In the genomic region with DNA sequence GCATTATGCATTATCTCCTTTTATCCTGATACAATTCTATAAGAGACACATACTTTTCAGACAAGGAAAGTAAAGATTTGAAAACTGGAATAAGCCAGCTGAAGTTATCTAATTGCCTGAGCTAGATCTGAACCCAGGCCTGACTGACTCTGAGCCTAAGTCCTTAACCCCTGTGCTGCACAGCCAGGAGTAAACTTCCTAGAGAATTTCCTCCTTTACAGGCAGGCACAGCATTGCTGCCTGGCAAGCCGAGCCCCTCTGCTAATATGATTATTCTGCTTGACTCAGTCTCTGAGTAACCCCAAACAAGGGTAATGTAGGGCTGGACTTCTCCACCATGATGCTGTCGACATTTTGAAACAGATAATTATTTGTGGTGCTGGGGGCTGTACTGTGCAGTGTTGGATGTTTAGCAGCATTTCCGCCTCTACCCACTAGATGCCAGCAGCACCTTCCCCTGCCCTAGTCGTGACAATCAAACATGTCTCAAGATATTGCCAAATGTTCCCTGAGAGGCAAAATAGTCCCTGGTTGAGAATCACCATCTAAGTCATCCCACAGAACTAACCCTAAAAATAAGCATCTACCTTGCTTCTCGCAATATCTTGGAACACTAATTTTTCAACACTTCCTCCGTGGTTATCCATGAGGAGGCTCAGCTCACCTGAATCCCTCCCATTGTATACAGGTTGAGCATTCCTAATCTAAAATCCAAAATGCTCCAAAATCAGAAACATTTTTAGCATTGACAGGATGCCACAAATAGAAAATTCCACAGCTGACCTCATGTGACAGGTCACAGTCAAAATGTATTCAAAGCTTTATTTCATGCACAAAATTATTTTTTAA, we compare ENCODE assay signal across 8 cellular contexts.
DNase-seq lines count a peak whose midpoint lies in the region; ATAC-seq and TF ChIP-seq lines count a peak whose summit lies in the region.

No MANE protein-coding gene starts in this region.

- no peaks in the 10 kb centered on the region for H3K4me1 Mint-ChIP-seq in activated T-cell treated with anti-CD3 and anti-CD28 coated beads, Interleukin-2, amount 50 U/mL, for 24 hours (ENCODE audit: low read depth)

- peaks cover 16% of the 10 kb centered on the region for H3K27me3 Mint-ChIP-seq in activated T-cell treated with anti-CD3 and anti-CD28 coated beads, Interleukin-2, amount 50 U/mL, for 24 hours

- peak; percentile 79 for ATAC-seq in GM21786 (IDR thresholded peaks at IDR 0.05; ENCODE audit: unreplicated experiment)
- ATAC-seq in GM18505 (IDR thresholded peaks at IDR 0.05; ENCODE audit: unreplicated experiment): no peak
- no peak for ATAC-seq in HG03108 (IDR thresholded peaks at IDR 0.05; ENCODE audit: unreplicated experiment)

- no peak overlapping the region for H3K4me3 Mint-ChIP-seq in activated T-cell treated with anti-CD3 and anti-CD28 coated beads, Interleukin-2, amount 50 U/mL, for 24 hours

- H3K36me3 Mint-ChIP-seq in activated T-cell treated with anti-CD3 and anti-CD28 coated beads, Interleukin-2, amount 50 U/mL, for 24 hours (ENCODE audit: low read depth): no peaks in the 10 kb centered on the region

- DNase-seq in DMS153 treated with DMSO at 0.1 percent for 48 hours (lab: John Stamatoyannopoulos, UW; ENCODE audit: unreplicated experiment) (peak; percentile 46), NCI-H2196 (lab: John Stamatoyannopoulos, UW; ENCODE audit: unreplicated experiment) (peak; percentile 32), foreskin melanocyte (peak; percentile 41), pons (ENCODE audit: low spot score) (peak; percentile 78)
- peak; percentile 40 for DNase-seq in activated T-cell treated with anti-CD3 and anti-CD28 coated beads, Interleukin-2, amount 50 U/mL, for 24 hours

- no peaks in the 10 kb centered on the region for H3K9me3 Mint-ChIP-seq in activated T-cell treated with anti-CD3 and anti-CD28 coated beads, Interleukin-2, amount 50 U/mL, for 24 hours

- no peak overlapping the region for H3K27ac Mint-ChIP-seq in activated T-cell treated with anti-CD3 and anti-CD28 coated beads, Interleukin-2, amount 50 U/mL, for 24 hours

- no peak for TF ChIP-seq POLR2A in GM18505 (IDR thresholded peaks at IDR 0.05; ENCODE audit: borderline replicate concordance, extremely low read depth, insufficient read depth, insufficient read length)
